Comparison of ENCODE assay signal across 6 cellular contexts in the genomic region with DNA sequence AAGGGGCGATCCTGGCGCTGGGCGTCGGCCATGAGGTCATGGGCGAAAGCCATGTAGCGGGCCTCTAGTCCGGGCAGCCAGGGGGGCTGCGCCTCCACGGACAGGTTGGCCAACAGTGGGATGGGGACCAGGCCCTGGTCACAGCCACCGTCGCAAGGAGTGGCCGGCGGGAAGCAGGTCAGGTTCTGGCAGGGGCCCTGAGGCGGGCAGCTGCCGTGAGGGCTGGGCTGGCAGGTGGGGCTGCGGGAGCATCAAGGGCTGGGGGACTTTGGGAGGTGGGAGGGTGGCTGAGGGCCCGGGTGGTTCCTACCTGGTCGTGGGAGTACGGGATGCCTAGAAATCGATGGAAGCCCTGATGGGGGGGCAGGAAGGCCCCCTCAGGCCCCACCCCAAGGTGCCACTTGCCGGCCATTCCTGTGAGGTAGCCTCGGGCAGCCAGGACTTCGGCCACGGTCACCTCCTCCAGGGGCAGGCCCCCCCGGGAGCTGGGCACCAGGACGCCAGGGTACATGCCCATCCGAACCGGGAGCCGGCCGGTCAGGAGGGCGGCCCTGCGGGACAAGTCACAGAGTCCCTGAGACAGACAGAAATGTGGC. TPM values are rescaled to one million over a fixed set of nuclear protein-coding genes. Genes with fewer than 3 reads are reported as not detected.
DNase-seq lines count a peak whose midpoint lies in the region; ATAC-seq and TF ChIP-seq lines count a peak whose summit lies in the region.

No MANE protein-coding gene starts in this region.

- peaks cover 2% of the 10 kb centered on the region for H3K79me1 ChIP-seq in neuronal stem cell (ENCODE audit: low read depth, low read length)

- H3K4me2 ChIP-seq in HCT116 (ENCODE audit: low read length) (peak overlapping the region; percentile 99), mammary epithelial cell (ENCODE audit: insufficient read depth, low read depth, low read length) (peak overlapping the region; percentile 91), neuronal stem cell (ENCODE audit: insufficient read depth, low read length, poor library complexity, severe bottlenecking) (peak overlapping the region; percentile 99)

- peak overlapping the region; percentile 62 for H2BK5ac ChIP-seq in neuronal stem cell (ENCODE audit: low read length)

- H3K36me3 ChIP-seq in HCT116 (ENCODE audit: control insufficient read depth in 1 of 2, insufficient read depth in 2 of 2, low read length in 2 of 2) = no peaks in the 10 kb centered on the region
- H3K36me3 ChIP-seq in mammary epithelial cell (ENCODE audit: insufficient read depth, low read length) = no peaks in the 10 kb centered on the region
- no peaks in the 10 kb centered on the region for H3K36me3 ChIP-seq in neuronal stem cell (replicated peaks in 1 of 2; ENCODE audit: control insufficient read depth in 2 of 2, insufficient read depth in 2 of 2, low read length in 2 of 2)

- intact Hi-C loops in HCT116 (cut with micrococcal nuclease) = loop anchor here (2.0 kb wide), 1 partner anchor 64 kb away; no protein-coding TSS in a partner anchor
- intact Hi-C loops in mammary epithelial cell (cut with micrococcal nuclease) = no loop called here

- no peak for TF ChIP-seq RAD21 in HCT116 (IDR thresholded peaks at IDR 0.05; ENCODE audit: low read depth)

- H2AK5ac ChIP-seq in neuronal stem cell (ENCODE audit: low read depth, low read length) = peak overlapping the region; percentile 88

- RAD21 ChIA-PET in HCT116 (lab: Charles Lee; ENCODE audit: low non-redundant PET in 1 of 2, low total read pairs in 2 of 2, uncharacterized antibody in 2 of 2, unreplicated experiment in 2 of 2) = no interaction called here

- H3K4me1 ChIP-seq in HCT116 (ENCODE audit: control insufficient read depth in 1 of 2, insufficient read depth in 2 of 2, low read length in 2 of 2) (peaks cover 10 to 43% of the 10 kb centered on the region in 2 experiments; a peak in 3 of 4 replicates), mammary epithelial cell (ENCODE audit: insufficient read depth, low read length) (peaks cover 32% of the 10 kb centered on the region), neuronal stem cell (ENCODE audit: control insufficient read depth in 2 of 2, insufficient read depth in 1 of 2, low read depth in 1 of 2, low read length in 2 of 2) (peaks cover 19 to 21% of the 10 kb centered on the region in 2 donors)

- no peak overlapping the region for H4K91ac ChIP-seq in neuronal stem cell (ENCODE audit: low read depth, low read length, poor library complexity)

- TF ChIP-seq CTCF in HCT116 (IDR thresholded peaks at IDR 0.05 in 2 of 3, conservative IDR thresholded peaks at IDR 0.05 in 1 of 3; ENCODE audit: borderline replicate concordance in 1 of 3, insufficient read depth in 1 of 3, low read depth in 2 of 3, low read length in 2 of 3) (no peak), mammary epithelial cell (conservative IDR thresholded peaks at IDR 0.05 in 1 of 2, IDR thresholded peaks at IDR 0.05 in 1 of 2; ENCODE audit: extremely low read depth in 1 of 2, insufficient read depth in 1 of 2, low read depth in 1 of 2, low read length in 2 of 2) (no peak)

- H3K14ac ChIP-seq in neuronal stem cell (ENCODE audit: low read length) = peak overlapping the region; percentile 94

- 0 out of 2 replicates have a peak, but pooled peaks cover 1% of the 10 kb centered on the region for H3K27me3 ChIP-seq in HCT116 (ENCODE audit: insufficient read depth, low read length)
- H3K27me3 ChIP-seq in mammary epithelial cell (ENCODE audit: insufficient read depth, low read length) = no peaks in the 10 kb centered on the region
- H3K27me3 ChIP-seq in neuronal stem cell (ENCODE audit: control insufficient read depth in 3 of 3, insufficient read depth in 3 of 3, low read depth in 1 of 3, low read length in 3 of 3) = peaks cover 0 to 6% (median 0%) of the 10 kb centered on the region in 3 experiments

- H3K9me2 ChIP-seq in HCT116 (ENCODE audit: insufficient read depth) = no peaks in the 10 kb centered on the region

- no peaks in the 10 kb centered on the region for H4K20me1 ChIP-seq in HCT116 (ENCODE audit: insufficient read depth)
- no peaks in the 10 kb centered on the region for H4K20me1 ChIP-seq in mammary epithelial cell (ENCODE audit: insufficient read depth, low read length)

- H3K4me3 ChIP-seq in HCT116 (replicated peaks in 1 of 2; ENCODE audit: low read depth in 1 of 2, low read length in 2 of 2) (peak overlapping the region; percentile 71 to 88), mammary epithelial cell (replicated peaks in 1 of 3; ENCODE audit: insufficient read depth in 1 of 3, low read depth in 2 of 3, low read length in 3 of 3) (peak overlapping the region; percentile 88 to 98 (median 91)), neuronal stem cell (ENCODE audit: low read length in 2 of 2) (peak overlapping the region; percentile 85 to 94)

- no peak overlapping the region for H3K4ac ChIP-seq in neuronal stem cell (ENCODE audit: low read length)

- POLR2A ChIA-PET in HCT116 (lab: Charles Lee) = no interaction called here

- peak overlapping the region; percentile 52 for H3K18ac ChIP-seq in neuronal stem cell (ENCODE audit: low read length)

- DNase-seq in HCT116 (ENCODE audit: low read depth, low spot score) (no peak), mammary epithelial cell (no peak), neuronal stem cell (ENCODE audit: low spot score) (no peak), DMS153 (lab: John Stamatoyannopoulos, UW) (no peak), HCEC 1CT (no peak), EL (no peak)

- in situ Hi-C loops in mammary epithelial cell (cut with MboI; ENCODE audit: low sequenced_read_pairs in 2 of 2) = no loop called here

- H3K79me2 ChIP-seq in HCT116 (ENCODE audit: insufficient read depth, low read length) (no peaks in the 10 kb centered on the region), mammary epithelial cell (ENCODE audit: insufficient read depth, low read length) (peaks cover 18% of the 10 kb centered on the region)

- H2BK12ac ChIP-seq in neuronal stem cell (ENCODE audit: low read length) = no peak overlapping the region

- H2AFZ ChIP-seq in HCT116 (ENCODE audit: low read depth, low read length, poor library complexity, severe bottlenecking) = no peak overlapping the region
- peak overlapping the region; percentile 95 for H2AFZ ChIP-seq in mammary epithelial cell (ENCODE audit: low read depth, low read length)
- H2AFZ ChIP-seq in neuronal stem cell (ENCODE audit: low read length) = peak overlapping the region; percentile 98

- H3K9ac ChIP-seq in HCT116 (ENCODE audit: low read length) (peak overlapping the region; percentile 75), mammary epithelial cell (ENCODE audit: insufficient read depth, low read length) (no peak overlapping the region), neuronal stem cell (ENCODE audit: low read depth, low read length, poor library complexity) (no peak overlapping the region)

- H4K8ac ChIP-seq in neuronal stem cell (ENCODE audit: low read depth, low read length) = no peak overlapping the region

- BruUV-seq in HCT116 (replicated peaks; lab: Mats Ljungman, UMichigan) (no TSS peak), mammary epithelial cell (replicated peaks; lab: Mats Ljungman, UMichigan) (no TSS peak)

- 98% methylated on average over 18 of the region's 32 CpGs for WGBS in mammary epithelial cell (ENCODE audit: low coverage, missing lambda C conversion rate)
- no CpG with 5 or more reads among the region's 32 CpGs for WGBS in neuronal stem cell (ENCODE audit: extremely low coverage in 2 of 2, insufficient read length in 2 of 2, insufficient replicate concordance in 1 of 2), 2 donors

- H2BK15ac ChIP-seq in neuronal stem cell (ENCODE audit: low read length) = peak overlapping the region; percentile 93

- no peak overlapping the region for H2BK120ac ChIP-seq in neuronal stem cell (ENCODE audit: low read depth, low read length)

- no peak for TF ChIP-seq POLR2A in HCT116 (IDR thresholded peaks at IDR 0.05; ENCODE audit: borderline replicate concordance, extremely low read depth, insufficient read depth, insufficient read length)

- H3K27ac ChIP-seq in HCT116 (ENCODE audit: low read depth, low read length) = peak overlapping the region; percentile 61; the same call in 1 of the 2 replicates
- no peak overlapping the region for H3K27ac ChIP-seq in mammary epithelial cell (ENCODE audit: insufficient read depth, low read depth, low read length)
- H3K27ac ChIP-seq in neuronal stem cell (replicated peaks; ENCODE audit: low read length) = no peak overlapping the region

- peak overlapping the region; percentile 87 for H3K23ac ChIP-seq in neuronal stem cell (ENCODE audit: low read depth, low read length, poor library complexity)

- ATAC-seq in HCT116 = no peak

- dilution Hi-C loops in mammary epithelial cell (cut with HindIII; ENCODE audit: low sequenced_read_pairs) = loop anchor here (5.0 kb wide), 2 partner anchors 50 to 70 kb away; a partner anchor contains a TSS

- no peaks in the 10 kb centered on the region for H3K9me3 ChIP-seq in HCT116 (ENCODE audit: control insufficient read depth in 1 of 2, insufficient read depth in 1 of 2, low read depth in 1 of 2, low read length in 2 of 2)
- H3K9me3 ChIP-seq in mammary epithelial cell (replicated peaks; ENCODE audit: insufficient read depth, low read length) = no peaks in the 10 kb centered on the region
- no peaks in the 10 kb centered on the region for H3K9me3 ChIP-seq in neuronal stem cell (replicated peaks in 1 of 2; ENCODE audit: control insufficient read depth in 2 of 2, insufficient read depth in 1 of 2, low read depth in 1 of 2, low read length in 2 of 2)

- CTCF ChIA-PET in HCT116 (lab: Charles Lee) (interaction anchor here (0.9 to 1.2 kb wide), 2 partner anchors 64 to 67 kb away, joined by 3 read pairs; no protein-coding TSS in a partner anchor), mammary epithelial cell (lab: Charles Lee; ENCODE audit: low non-redundant PET) (no interaction called here)

RNA-seq across cellular contexts. Expression of a gene that starts 1.0 kb away (rescaled TPM):
- 16.4 TPM for total RNA-seq in HCT116 (2021; ENCODE audit: unreplicated experiment)
- polyA plus RNA-seq in HCT116 (2012) = 8.0 and 10.3 TPM in 2 replicates
- 10 to 100 TPM; 32.7 to 50.4 TPM for total RNA-seq in mammary epithelial cell
- 21.6 TPM for polyA plus RNA-seq in mammary epithelial cell
- 18.9 TPM for polyA minus RNA-seq in mammary epithelial cell
- 16.8 TPM for polyA plus RNA-seq in neuronal stem cell (2013, experiment 1 of 2)
- 15.2 TPM for polyA plus RNA-seq in neuronal stem cell (2013, experiment 2 of 2)

RNA-seq across cellular contexts. Expression of a gene that starts 26.4 kb away (rescaled TPM):
- 6.4 TPM for total RNA-seq in HCT116 (2021; ENCODE audit: unreplicated experiment)
- 2.1 and 2.6 TPM in 2 replicates for polyA plus RNA-seq in HCT116 (2012)
- total RNA-seq in mammary epithelial cell = 1 to 10 TPM; 2.1 to 2.5 TPM
- polyA plus RNA-seq in mammary epithelial cell = 0.41 TPM
- 0.47 TPM for polyA minus RNA-seq in mammary epithelial cell
- 1.2 TPM for polyA plus RNA-seq in neuronal stem cell (2013, experiment 1 of 2)
- 1.2 TPM for polyA plus RNA-seq in neuronal stem cell (2013, experiment 2 of 2)

RNA-seq across cellular contexts. Expression of a gene that starts 44.3 kb away (rescaled TPM):
- 55.1 TPM for total RNA-seq in HCT116 (2021; ENCODE audit: unreplicated experiment)
- polyA plus RNA-seq in HCT116 (2012) = 35.5 and 42.0 TPM in 2 replicates
- 10 to 100 TPM; 23.7 to 54.4 TPM for total RNA-seq in mammary epithelial cell
- polyA plus RNA-seq in mammary epithelial cell = 28.0 TPM
- 3.9 TPM for polyA minus RNA-seq in mammary epithelial cell
- polyA plus RNA-seq in neuronal stem cell (2013, experiment 1 of 2) = 39.2 TPM
- polyA plus RNA-seq in neuronal stem cell (2013, experiment 2 of 2) = 37.2 TPM

RNA-seq across cellular contexts. Expression of a gene that starts 45.7 kb away (rescaled TPM):
- 16.0 TPM for total RNA-seq in HCT116 (2021; ENCODE audit: unreplicated experiment)
- 7.2 and 7.3 TPM in 2 replicates for polyA plus RNA-seq in HCT116 (2012)
- 10 to 100 TPM in 1 of 2 donors, 1 to 10 TPM in 1; 3.5 to 12.9 TPM for total RNA-seq in mammary epithelial cell
- polyA plus RNA-seq in mammary epithelial cell = 3.3 TPM
- polyA minus RNA-seq in mammary epithelial cell = 2.9 TPM
- polyA plus RNA-seq in neuronal stem cell (2013, experiment 1 of 2) = 9.8 TPM
- 9.9 TPM for polyA plus RNA-seq in neuronal stem cell (2013, experiment 2 of 2)

RNA-seq across cellular contexts. Expression of a gene that starts 48.7 kb away (rescaled TPM):
- 35.1 TPM for total RNA-seq in HCT116 (2021; ENCODE audit: unreplicated experiment)
- 23.4 and 28.1 TPM in 2 replicates for polyA plus RNA-seq in HCT116 (2012)
- total RNA-seq in mammary epithelial cell = 10 to 100 TPM in 1 of 2 donors, 1 to 10 TPM in 1; 5.5 to 20.5 TPM
- polyA plus RNA-seq in mammary epithelial cell = 3.7 TPM
- polyA minus RNA-seq in mammary epithelial cell = not detected
- 25.7 TPM for polyA plus RNA-seq in neuronal stem cell (2013, experiment 1 of 2)
- polyA plus RNA-seq in neuronal stem cell (2013, experiment 2 of 2) = 25.4 TPM
